Comparison of ENCODE assay signal across 24 cellular contexts in genomic region chr11:88521354-88522310, GRCh38.
DNase-seq lines count a peak whose midpoint lies in the region; ATAC-seq, FAIRE-seq and TF ChIP-seq lines count a peak whose summit lies in the region.
"Had no signal": no experiment of that assay in that cellular context is flagged by ENCODE, and none has a peak within 500 bp of the region (broad histone marks: within the 10 kb centered on the region; RNA-seq: fewer than 3 reads in every experiment).

No MANE protein-coding gene starts in this region.

- peaks cover 0 to 7% of the 10 kb centered on the region in 2 experiments; a peak in 3 of 5 replicates for H3K27me3 ChIP-seq in K562 (ENCODE audit: control insufficient read depth in 2 of 2, insufficient read depth in 2 of 2, low read length in 2 of 2)
- no peaks in the 10 kb centered on the region for H3K27me3 ChIP-seq in small intestine (ENCODE audit: control insufficient read depth in 2 of 2, insufficient read depth in 2 of 2, low read length in 2 of 2)
- H3K27me3 ChIP-seq: spleen, vagina had no signal

- intact Hi-C loops in K562 (cut with micrococcal nuclease) = no loop called here

- H2AFZ ChIP-seq in K562 (ENCODE audit: low read depth, low read length) = no peak overlapping the region

- no peak overlapping the region for H3K27ac ChIP-seq in K562 (ENCODE audit: extremely low read depth, low read depth, low read length)
- H3K27ac ChIP-seq in small intestine (ENCODE audit: low read depth in 1 of 2, low read length in 1 of 2) = no peak overlapping the region
- H3K27ac ChIP-seq: A549, C4-2B, psoas muscle, spleen, vagina had no signal

- H3K79me2 ChIP-seq in K562 (ENCODE audit: control insufficient read depth, insufficient read depth, low read length) = no peaks in the 10 kb centered on the region

- POLR2A ChIA-PET in K562 (lab: Yijun Ruan, JAX) = interaction anchor here (1.0 kb wide), 1 partner anchor 8 kb away, joined by 3 read pairs; no protein-coding TSS in a partner anchor

- H3K4me2 ChIP-seq in K562 (ENCODE audit: insufficient read depth, low read length) = no peak overlapping the region
- H3K4me2 ChIP-seq: A549 had no signal

- no peaks in the 10 kb centered on the region for H3K9me1 ChIP-seq in K562 (ENCODE audit: control insufficient read depth, insufficient read depth, low read length)

- in situ Hi-C loops in K562 (cut with MboI) = no loop called here

- FAIRE-seq in K562 (lab: Jason Lieb, UNC) (no peak), small intestine (lab: Jason Lieb, UNC) (no peak)
- FAIRE-seq: A549 had no signal

- BruUV-seq in K562 (replicated peaks; lab: Mats Ljungman, UMichigan) = no TSS peak

- DNase-seq in AG10803 (ENCODE audit: low read depth) (peak; percentile 23), NCI-H526 (lab: John Stamatoyannopoulos, UW) (peak; percentile 82 to 86), K562 (ENCODE audit: extremely low read depth in 1 of 4, low spot score in 3 of 4) (no peak), iris pigment epithelial cell (ENCODE audit: low read depth) (peak; percentile 68), small intestine (no peak), DMS 273 (lab: John Stamatoyannopoulos, UW; ENCODE audit: unreplicated experiment) (no peak)
- no peak for DNase-seq in activated CD4-positive, CD25-positive, alpha-beta regulatory T cell (lab: John Stamatoyannopoulos, UW)
- no peak for DNase-seq in stimulated activated naive CD8-positive, alpha-beta T cell treated with anti-CD3 and anti-CD28 coated beads, Interleukin-15, amount 100 ng/mL, for 72 hours
- DNase-seq: activated CD4-positive, alpha-beta T cell treated with anti-CD3 and anti-CD28 coated beads for 48 hours; activated CD8-positive, alpha-beta memory T cell treated with anti-CD3 and anti-CD28 coated beads, Interleukin-2, amount 50 U/mL, for 48 hours; activated gamma-delta T cell treated with Interleukin-2 at 50 U/mL for 16 hours; aorta; DMS153; hypothalamus; left cardiac atrium; NCI-H187; NCI-H510A; nephron progenitor cell; psoas muscle; spleen; stimulated activated CD8-positive, alpha-beta memory T cell treated with anti-CD3 and anti-CD28 coated beads, Interleukin-4, amount 100 ng/mL, for 48 hours had no signal

- H3K9me3 ChIP-seq in K562 (replicated peaks; ENCODE audit: control insufficient read depth, insufficient read depth, low read depth, low read length) (no peaks in the 10 kb centered on the region), small intestine (ENCODE audit: control insufficient read depth, low read depth) (no peaks in the 10 kb centered on the region)
- H3K9me3 ChIP-seq: A549, psoas muscle, spleen, vagina had no signal

- H3K36me3 ChIP-seq in K562 (ENCODE audit: control insufficient read depth, insufficient read depth, low read length) (no peaks in the 10 kb centered on the region), small intestine (ENCODE audit: control insufficient read depth in 2 of 2, insufficient read depth in 2 of 2, low read length in 2 of 2) (no peaks in the 10 kb centered on the region)
- H3K36me3 ChIP-seq: spleen, vagina had no signal

- no peaks in the 10 kb centered on the region for H4K20me1 ChIP-seq in K562 (replicated peaks; ENCODE audit: control insufficient read depth, insufficient read depth, low read length)

- TF ChIP-seq RAD21 in K562 (CRISPR knock-in tag; conservative IDR thresholded peaks at IDR 0.05 in 1 of 2, IDR thresholded peaks at IDR 0.05 in 1 of 2) = no peak

- H3K27ac Mint-ChIP-seq in stimulated activated naive CD8-positive, alpha-beta T cell treated with anti-CD3 and anti-CD28 coated beads, Interleukin-15, amount 100 ng/mL, for 72 hours = no peak overlapping the region
- H3K27ac Mint-ChIP-seq: nephron progenitor cell had no signal

- no peak overlapping the region for H3K4me3 Mint-ChIP-seq in stimulated activated naive CD8-positive, alpha-beta T cell treated with anti-CD3 and anti-CD28 coated beads, Interleukin-15, amount 100 ng/mL, for 72 hours
- H3K4me3 Mint-ChIP-seq: nephron progenitor cell had no signal

- no peaks in the 10 kb centered on the region for H3K27me3 Mint-ChIP-seq in stimulated activated naive CD8-positive, alpha-beta T cell treated with anti-CD3 and anti-CD28 coated beads, Interleukin-15, amount 100 ng/mL, for 72 hours

- TF ChIP-seq EP300 in K562 (IDR thresholded peaks at IDR 0.05; ENCODE audit: low read length) = no peak

- H3K9ac ChIP-seq in K562 (ENCODE audit: insufficient read depth in 1 of 2, low read depth in 2 of 2, low read length in 2 of 2) = no peak overlapping the region

- H3K4me1 Mint-ChIP-seq in stimulated activated naive CD8-positive, alpha-beta T cell treated with anti-CD3 and anti-CD28 coated beads, Interleukin-15, amount 100 ng/mL, for 72 hours = no peaks in the 10 kb centered on the region
- H3K4me1 Mint-ChIP-seq: nephron progenitor cell had no signal

- H3K9me3 Mint-ChIP-seq in stimulated activated naive CD8-positive, alpha-beta T cell treated with anti-CD3 and anti-CD28 coated beads, Interleukin-15, amount 100 ng/mL, for 72 hours = no peaks in the 10 kb centered on the region
- H3K9me3 Mint-ChIP-seq: nephron progenitor cell had no signal

- no peaks in the 10 kb centered on the region for H3K4me1 ChIP-seq in K562 (replicated peaks in 1 of 2; ENCODE audit: control insufficient read depth in 2 of 2, insufficient read depth in 2 of 2, low read length in 2 of 2)
- H3K4me1 ChIP-seq in small intestine (ENCODE audit: control insufficient read depth in 2 of 2, insufficient read depth in 1 of 2, low read depth in 1 of 2, low read length in 1 of 2) = no peaks in the 10 kb centered on the region
- H3K4me1 ChIP-seq: A549, psoas muscle, spleen, vagina had no signal

- WGBS in K562 (ENCODE audit: insufficient coverage, low coverage, missing lambda C conversion rate) = 0% methylated on average over 3 of the region's 3 CpGs
- 51 to 63% (median 54%) methylated on average over 3 of the region's 3 CpGs for WGBS in small intestine, 3 donors

- H3K4me3 ChIP-seq in AG10803 (ENCODE audit: low read length) = no peak overlapping the region
- no peak overlapping the region for H3K4me3 ChIP-seq in K562
- H3K4me3 ChIP-seq in small intestine (ENCODE audit: low read depth in 1 of 2, low read length in 2 of 2) = no peak overlapping the region
- H3K4me3 ChIP-seq: A549, psoas muscle, spleen, vagina had no signal

- no peak for TF ChIP-seq CTCF in AG10803 (conservative IDR thresholded peaks at IDR 0.05; ENCODE audit: low read length)
- no peak for TF ChIP-seq CTCF in K562 (IDR thresholded peaks at IDR 0.05 in 2 of 3, conservative IDR thresholded peaks at IDR 0.05 in 1 of 3; ENCODE audit: insufficient read depth in 2 of 3, low read depth in 1 of 3, low read length in 3 of 3)

- CTCF ChIA-PET in K562 (lab: Yijun Ruan, JAX; ENCODE audit: low intra/inter-chr PET ratio) = no interaction called here

- no peak for ATAC-seq in K562
- no peak for ATAC-seq in stimulated activated naive CD8-positive, alpha-beta T cell treated with anti-CD3 and anti-CD28 coated beads, Interleukin-15, amount 100 ng/mL, for 72 hours
- ATAC-seq: left cardiac atrium, psoas muscle had no signal

- TF ChIP-seq POLR2A in K562 (conservative IDR thresholded peaks at IDR 0.05) = no peak

TF ChIP-seq in K562, 482 proteins besides CTCF, POLR2A, EP300 and RAD21:
- TF ChIP-seq FOXK1 (CRISPR knock-in tag; IDR thresholded peaks at IDR 0.05; ENCODE audit: borderline replicate concordance) (no peak), ZNF316 (IDR thresholded peaks at IDR 0.05) (peak; percentile 22; the same call in 1 of the 2 replicates)

Comparison
In these comparisons a context has a peak if more than half of its experiments do, and no peak if none do; other contexts are left out.
1. DNase-seq: peak in AG10803 (single experiment), NCI-H526 (2 of 2) and iris pigment epithelial cell (single experiment); none in K562 (0 of 4), small intestine (single experiment), DMS 273 (single experiment), activated CD4-positive, CD25-positive, alpha-beta regulatory T cell (0 of 4) and stimulated activated naive CD8-positive, alpha-beta T cell treated with anti-CD3 and anti-CD28 coated beads, Interleukin-15, amount 100 ng/mL, for 72 hours (0 of 2).